In genomic region chr17:10135539-10136257, GRCh38 we compare ENCODE assay signal across 11 cellular contexts.
DNase-seq lines count a peak whose midpoint lies in the region; ATAC-seq and TF ChIP-seq lines count a peak whose summit lies in the region.
"Had no signal": no experiment of that assay in that cellular context is flagged by ENCODE, and none has a peak within 500 bp of the region (broad histone marks: within the 10 kb centered on the region; RNA-seq: fewer than 3 reads in every experiment).

No MANE protein-coding gene starts in this region.

- no peaks in the 10 kb centered on the region for H3K36me3 Mint-ChIP-seq in activated CD4-positive, alpha-beta T cell treated with anti-CD3 and anti-CD28 coated beads for 36 hours (ENCODE audit: low read depth)
- H3K36me3 Mint-ChIP-seq in activated CD4-positive, alpha-beta T cell treated with anti-CD3 and anti-CD28 coated beads, Interleukin-2, amount 10 ng/mL, durations not matched to agents 7 days and 5 days (ENCODE audit: low read depth): no peaks in the 10 kb centered on the region
- H3K36me3 Mint-ChIP-seq: T-cell, type B pancreatic cell had no signal

- intact Hi-C loops in activated CD4-positive, alpha-beta T cell treated with anti-CD3 and anti-CD28 coated beads for 36 hours (cut with DNase I, micrococcal nuclease): loop anchor here in 1 of 2 experiments (10.0 kb wide), 1 partner anchor 61 kb away; no protein-coding TSS in a partner anchor
- intact Hi-C loops in colonic mucosa (cut with DNase I): no loop called here

- POLR2A ChIA-PET in activated CD4-positive, alpha-beta T cell treated with anti-CD3 and anti-CD28 coated beads for 36 hours (lab: Charles Lee): no interaction called here
- POLR2A ChIA-PET in activated CD4-positive, alpha-beta T cell treated with anti-CD3 and anti-CD28 coated beads, Interleukin-2, amount 10 ng/mL, durations not matched to agents 7 days and 5 days (lab: Charles Lee): no interaction called here

- 86 to 90% methylated on average over 5 to 7 of the region's 12 CpGs for WGBS in mesodermal cell (ENCODE audit: insufficient coverage in 2 of 2), 2 experiments
- WGBS in tibial nerve, 2 donors: 33 to 41% methylated on average over 12 of the region's 12 CpGs

- H3K27ac ChIP-seq in colonic mucosa: no peak overlapping the region
- H3K27ac ChIP-seq in mesodermal cell (ENCODE audit: low read depth, low read length, severe bottlenecking): peak overlapping the region; percentile 19
- H3K27ac ChIP-seq in tibial nerve: peak overlapping the region in 2 of 4 donors; percentile 46 to 62

- H3K9me3 ChIP-seq in colonic mucosa (no peaks in the 10 kb centered on the region), mesodermal cell (ENCODE audit: control insufficient read depth, low read length) (no peaks in the 10 kb centered on the region), tibial nerve (no peaks in the 10 kb centered on the region), HAP-1 (no peaks in the 10 kb centered on the region)

- TF ChIP-seq CTCF in colonic mucosa (IDR thresholded peaks at IDR 0.05) (no peak), tibial nerve (IDR thresholded peaks at IDR 0.05) (no peak)

- no peak overlapping the region for H3K4me3 Mint-ChIP-seq in activated CD4-positive, alpha-beta T cell treated with anti-CD3 and anti-CD28 coated beads for 36 hours
- H3K4me3 Mint-ChIP-seq in activated CD4-positive, alpha-beta T cell treated with anti-CD3 and anti-CD28 coated beads, Interleukin-2, amount 10 ng/mL, durations not matched to agents 7 days and 5 days: no peak overlapping the region
- H3K4me3 Mint-ChIP-seq: T-cell, type B pancreatic cell had no signal

- H3K9ac ChIP-seq in colonic mucosa (ENCODE audit: low read depth in 2 of 2, low read length in 2 of 2): no peak overlapping the region

- H3K27me3 ChIP-seq in colonic mucosa (no peaks in the 10 kb centered on the region), tibial nerve (no peaks in the 10 kb centered on the region), HAP-1 (ENCODE audit: low read depth) (no peaks in the 10 kb centered on the region)

- H3K36me3 ChIP-seq in colonic mucosa (no peaks in the 10 kb centered on the region), mesodermal cell (ENCODE audit: control insufficient read depth, insufficient read depth, low read length) (no peaks in the 10 kb centered on the region), tibial nerve (no peaks in the 10 kb centered on the region), HAP-1 (replicated peaks) (no peaks in the 10 kb centered on the region)

- no peaks in the 10 kb centered on the region for H3K9me3 Mint-ChIP-seq in activated CD4-positive, alpha-beta T cell treated with anti-CD3 and anti-CD28 coated beads for 36 hours (ENCODE audit: low read depth)
- no peaks in the 10 kb centered on the region for H3K9me3 Mint-ChIP-seq in activated CD4-positive, alpha-beta T cell treated with anti-CD3 and anti-CD28 coated beads, Interleukin-2, amount 10 ng/mL, durations not matched to agents 7 days and 5 days
- H3K9me3 Mint-ChIP-seq: T-cell, type B pancreatic cell had no signal

- CTCF ChIA-PET in activated CD4-positive, alpha-beta T cell treated with anti-CD3 and anti-CD28 coated beads for 36 hours (lab: Charles Lee): interaction anchor here (0.6 to 0.7 kb wide), 2 partner anchors 50 to 93 kb away, joined by 3 read pairs; no protein-coding TSS in a partner anchor
- CTCF ChIA-PET in activated CD4-positive, alpha-beta T cell treated with anti-CD3 and anti-CD28 coated beads, Interleukin-2, amount 10 ng/mL, durations not matched to agents 7 days and 5 days (lab: Charles Lee): no interaction called here

- H3K4me1 ChIP-seq in colonic mucosa (no peaks in the 10 kb centered on the region), mesodermal cell (ENCODE audit: control insufficient read depth, insufficient read depth, low read length, poor library complexity, severe bottlenecking) (peaks cover 45% of the 10 kb centered on the region), tibial nerve (peaks cover 0 to 20% (median 5%) of the 10 kb centered on the region in 4 donors), HAP-1 (no peaks in the 10 kb centered on the region)

- H3K27me3 Mint-ChIP-seq in activated CD4-positive, alpha-beta T cell treated with anti-CD3 and anti-CD28 coated beads for 36 hours: no peaks in the 10 kb centered on the region
- H3K27me3 Mint-ChIP-seq in activated CD4-positive, alpha-beta T cell treated with anti-CD3 and anti-CD28 coated beads, Interleukin-2, amount 10 ng/mL, durations not matched to agents 7 days and 5 days: peaks cover 1% of the 10 kb centered on the region
- H3K27me3 Mint-ChIP-seq: type B pancreatic cell had no signal

- peaks cover 14% of the 10 kb centered on the region for H3K4me1 Mint-ChIP-seq in activated CD4-positive, alpha-beta T cell treated with anti-CD3 and anti-CD28 coated beads for 36 hours
- H3K4me1 Mint-ChIP-seq in activated CD4-positive, alpha-beta T cell treated with anti-CD3 and anti-CD28 coated beads, Interleukin-2, amount 10 ng/mL, durations not matched to agents 7 days and 5 days: peaks cover 10% of the 10 kb centered on the region

- ATAC-seq in activated CD4-positive, alpha-beta T cell treated with anti-CD3 and anti-CD28 coated beads for 36 hours: peak; percentile 33

- no peak overlapping the region for H3K27ac Mint-ChIP-seq in activated CD4-positive, alpha-beta T cell treated with anti-CD3 and anti-CD28 coated beads for 36 hours
- H3K27ac Mint-ChIP-seq in activated CD4-positive, alpha-beta T cell treated with anti-CD3 and anti-CD28 coated beads, Interleukin-2, amount 10 ng/mL, durations not matched to agents 7 days and 5 days: no peak overlapping the region
- H3K27ac Mint-ChIP-seq: T-cell, type B pancreatic cell had no signal

- no peak for TF ChIP-seq POLR2A in tibial nerve (IDR thresholded peaks at IDR 0.05)

- in situ Hi-C loops in HAP-1 (cut with MboI; ENCODE audit: low sequenced_read_pairs): no loop called here

- peak in 1 of 2 donors; percentile 25 for TF ChIP-seq EP300 in tibial nerve (IDR thresholded peaks at IDR 0.05)

- H3K4me3 ChIP-seq in colonic mucosa (no peak overlapping the region), mesodermal cell (ENCODE audit: extremely low read depth, insufficient read depth, low read length, poor library complexity, severe bottlenecking) (no peak overlapping the region), tibial nerve (no peak overlapping the region), HAP-1 (no peak overlapping the region)

- peak; percentile 29 for DNase-seq in activated CD4-positive, alpha-beta T cell treated with anti-CD3 and anti-CD28 coated beads for 36 hours
- no peak for DNase-seq in activated CD4-positive, alpha-beta T cell treated with anti-CD3 and anti-CD28 coated beads, Interleukin-2, amount 10 ng/mL, durations not matched to agents 7 days and 5 days
- DNase-seq in colonic mucosa (peak; percentile 60), tibial nerve (ENCODE audit: low spot score in 2 of 2) (peak; percentile 39 to 76), HuH-7.5 (ENCODE audit: low spot score) (no peak), HAP-1 (ENCODE audit: low spot score in 2 of 2) (no peak)
- no peak for DNase-seq in stimulated activated CD4-positive, alpha-beta T cell treated with anti-CD3 and anti-CD28 coated beads, Interleukin-4, amount 100 ng/mL, for 24 hours
- DNase-seq: NCI-H2171 treated with DMSO at 0.1 percent for 48 hours had no signal

Comparison
In these comparisons a context has a peak if more than half of its experiments do, and no peak if none do; other contexts are left out.
1. DNase-seq: peak in activated CD4-positive, alpha-beta T cell treated with anti-CD3 and anti-CD28 coated beads for 36 hours (single experiment), colonic mucosa (single experiment) and tibial nerve (2 of 2); none in activated CD4-positive, alpha-beta T cell treated with anti-CD3 and anti-CD28 coated beads, Interleukin-2, amount 10 ng/mL, durations not matched to agents 7 days and 5 days (single experiment), HuH-7.5 (single experiment), stimulated activated CD4-positive, alpha-beta T cell treated with anti-CD3 and anti-CD28 coated beads, Interleukin-4, amount 100 ng/mL, for 24 hours (single experiment) and HAP-1 (0 of 2).